ENCODE assay signal across 8 cellular contexts in the genomic region with DNA sequence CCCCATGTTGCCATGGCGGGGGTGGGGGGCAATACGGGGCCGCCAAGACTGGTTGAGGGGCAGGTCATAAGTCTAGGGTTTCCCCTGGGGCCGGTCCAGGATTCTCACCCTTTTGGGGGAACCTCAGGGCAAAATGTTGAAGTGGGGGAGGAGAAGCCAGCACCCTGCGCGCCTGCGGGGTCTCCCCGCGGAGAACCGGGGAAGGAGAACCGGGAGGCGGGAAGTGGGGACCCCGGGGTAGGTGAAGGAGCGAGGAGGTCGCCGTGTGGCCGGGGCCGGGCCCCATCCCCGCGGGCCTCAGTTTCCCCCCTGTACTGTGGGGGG. TPM values are rescaled to one million over a fixed set of nuclear protein-coding genes. Genes with fewer than 3 reads are reported as not detected.
A peak's percentile ranks its signal among the peaks of the same experiment; 100 is the strongest.
DNase-seq lines count a peak whose midpoint lies in the region; ATAC-seq, FAIRE-seq and TF ChIP-seq lines count a peak whose summit lies in the region.

No MANE protein-coding gene starts in this region.

- H3K79me2 ChIP-seq in H9 (ENCODE audit: insufficient read depth, low read length) (peaks cover 7% of the 10 kb centered on the region; the same call in 1 of the 2 replicates), astrocyte (ENCODE audit: insufficient read depth, low read length) (peaks cover 22% of the 10 kb centered on the region)

- H3K4me1 ChIP-seq in H9 (ENCODE audit: insufficient read depth, low read length) (peaks cover 6% of the 10 kb centered on the region; the same call in 1 of the 2 replicates), astrocyte (ENCODE audit: insufficient read depth, low read length) (peaks cover 15% of the 10 kb centered on the region), small intestine (ENCODE audit: control insufficient read depth in 2 of 2, insufficient read depth in 1 of 2, low read depth in 1 of 2, low read length in 1 of 2) (peaks cover 0 to 2% of the 10 kb centered on the region in 2 donors)

- H4K5ac ChIP-seq in H9 (ENCODE audit: insufficient read length, low read depth, low read length) = no peak overlapping the region

- H4K91ac ChIP-seq in H9 (ENCODE audit: insufficient read length, low read depth, low read length) = no peak overlapping the region

- H2AFZ ChIP-seq in H9 (ENCODE audit: low read length) (no peak overlapping the region), astrocyte (ENCODE audit: low read depth, low read length) (peak overlapping the region; percentile 34)

- no peaks in the 10 kb centered on the region for H3K27me3 Mint-ChIP-seq in H9 (ENCODE audit: low read depth)
- no peaks in the 10 kb centered on the region for H3K27me3 Mint-ChIP-seq in astrocyte (ENCODE audit: low read depth, unreplicated experiment)

- H3K27ac Mint-ChIP-seq in H9 = peak overlapping the region in 2 of 3 experiments; percentile 89 to 90; a peak in 4 of 7 replicates
- peak overlapping the region; percentile 77 for H3K27ac Mint-ChIP-seq in astrocyte (ENCODE audit: unreplicated experiment)

- H3K27ac ChIP-seq in H9 (ENCODE audit: insufficient read length, low read depth, low read length) = no peak overlapping the region
- no peak overlapping the region for H3K27ac ChIP-seq in astrocyte (ENCODE audit: low read depth, low read length)
- H3K27ac ChIP-seq in small intestine (ENCODE audit: low read depth in 1 of 2, low read length in 1 of 2) = peak overlapping the region in 1 of 2 donors; percentile 59

- no peak overlapping the region for H3K18ac ChIP-seq in H9 (ENCODE audit: insufficient read length, low read depth, low read length)

- no peak overlapping the region for H3K56ac ChIP-seq in H9 (ENCODE audit: insufficient read length, low read depth, low read length)

- no peak overlapping the region for H2BK15ac ChIP-seq in H9 (ENCODE audit: low read depth, low read length)

- peak overlapping the region; percentile 5; the same call in 1 of the 2 replicates for H3K14ac ChIP-seq in H9 (ENCODE audit: insufficient read depth, low read length)

- FAIRE-seq in astrocyte (lab: Jason Lieb, UNC) (no peak), small intestine (lab: Jason Lieb, UNC) (no peak)

- H2BK20ac ChIP-seq in H9 (ENCODE audit: low read depth, low read length, poor library complexity, severe bottlenecking) = no peak overlapping the region

- H3K27me3 ChIP-seq in H9 (ENCODE audit: insufficient read depth, low read length) (no peaks in the 10 kb centered on the region), astrocyte (ENCODE audit: insufficient read depth, low read length) (no peaks in the 10 kb centered on the region), small intestine (ENCODE audit: control insufficient read depth in 2 of 2, insufficient read depth in 2 of 2, low read length in 2 of 2) (peaks cover 0 to 6% of the 10 kb centered on the region in 2 donors)

- no peak overlapping the region for H3K23ac ChIP-seq in H9 (ENCODE audit: insufficient read length, low read depth, low read length)

- no peak overlapping the region for H3K4ac ChIP-seq in H9 (ENCODE audit: low read depth, low read length)

- no peak overlapping the region for H2AK5ac ChIP-seq in H9 (ENCODE audit: insufficient read length, low read length)

- no peaks in the 10 kb centered on the region for H3K36me3 ChIP-seq in astrocyte (ENCODE audit: insufficient read depth, low read length)
- no peaks in the 10 kb centered on the region for H3K36me3 ChIP-seq in small intestine (ENCODE audit: control insufficient read depth in 2 of 2, insufficient read depth in 2 of 2, low read length in 2 of 2)

- no peak overlapping the region for H2BK120ac ChIP-seq in H9 (ENCODE audit: low read depth, low read length, poor library complexity, severe bottlenecking)

- TF ChIP-seq CTCF in H9 (conservative IDR thresholded peaks at IDR 0.05) = no peak
- no peak for TF ChIP-seq CTCF in astrocyte (IDR thresholded peaks at IDR 0.05; ENCODE audit: insufficient read depth, low read depth, low read length)

- H3K4me3 Mint-ChIP-seq in H9 (peak overlapping the region; percentile 75 to 85), astrocyte (ENCODE audit: unreplicated experiment) (peak overlapping the region; percentile 85)

- no peak overlapping the region for H2BK5ac ChIP-seq in H9 (ENCODE audit: insufficient read length, low read length)

- H3K9me3 Mint-ChIP-seq in H9 (peaks cover 2 to 3% of the 10 kb centered on the region in 2 experiments; a peak in 3 of 5 replicates), astrocyte (ENCODE audit: unreplicated experiment) (peaks cover 2% of the 10 kb centered on the region)

- no peak overlapping the region for H3T11ph ChIP-seq in H9 (ENCODE audit: low read length)

- DNase-seq in H9 = no peak
- DNase-seq in astrocyte (ENCODE audit: low read depth) = no peak
- DNase-seq in small intestine = no peak
- no peak for DNase-seq in activated CD4-positive, alpha-beta T cell treated with anti-CD3 and anti-CD28 coated beads for 48 hours

- H3K79me1 ChIP-seq in H9 (ENCODE audit: insufficient read depth, low read depth, low read length, poor library complexity, severe bottlenecking) = no peaks in the 10 kb centered on the region

- peaks cover 32 to 45% of the 10 kb centered on the region in 2 experiments for H3K4me1 Mint-ChIP-seq in H9
- peaks cover 6% of the 10 kb centered on the region for H3K4me1 Mint-ChIP-seq in astrocyte (ENCODE audit: low read depth, unreplicated experiment)

- WGBS in H9 (ENCODE audit: extremely low coverage, insufficient read length, low lambda C conversion rate) = no CpG with 5 or more reads among the region's 20 CpGs
- 1 to 5% (median 2%) methylated on average over 18 to 20 of the region's 20 CpGs for WGBS in small intestine, 3 donors

- H3K9me3 ChIP-seq in H9 (ENCODE audit: control insufficient read depth, low read depth, low read length) = no peaks in the 10 kb centered on the region
- no peaks in the 10 kb centered on the region for H3K9me3 ChIP-seq in astrocyte (ENCODE audit: insufficient read depth, low read depth, low read length)
- no peaks in the 10 kb centered on the region for H3K9me3 ChIP-seq in iPS-18c (ENCODE audit: control insufficient read depth, insufficient read depth, low read length)
- no peaks in the 10 kb centered on the region for H3K9me3 ChIP-seq in small intestine (ENCODE audit: control insufficient read depth, low read depth)

- ATAC-seq in GM19324 (IDR thresholded peaks at IDR 0.05; ENCODE audit: low FRiP score, unreplicated experiment) (no peak), GM21526 (IDR thresholded peaks at IDR 0.05; ENCODE audit: low FRiP score, unreplicated experiment) (no peak), HG02981 (IDR thresholded peaks at IDR 0.05; ENCODE audit: unreplicated experiment) (no peak)

- H3K23me2 ChIP-seq in H9 (ENCODE audit: insufficient read length, low read depth, low read length, poor library complexity, severe bottlenecking) = peaks cover 11% of the 10 kb centered on the region

- H4K20me1 ChIP-seq in H9 (ENCODE audit: control insufficient read depth, insufficient read depth, insufficient read length) (no peaks in the 10 kb centered on the region), astrocyte (ENCODE audit: insufficient read depth, low read length) (no peaks in the 10 kb centered on the region)

- H3K36me3 Mint-ChIP-seq in H9 (ENCODE audit: insufficient read depth in 1 of 3, low read depth in 3 of 3) (no peaks in the 10 kb centered on the region; a peak in 2 of 7 replicates), astrocyte (ENCODE audit: low read depth, unreplicated experiment) (no peaks in the 10 kb centered on the region)

- no peak overlapping the region for H3K9ac ChIP-seq in H9 (ENCODE audit: extremely low read depth, insufficient read length, low read length)
- no peak overlapping the region for H3K9ac ChIP-seq in astrocyte (ENCODE audit: low read length)

- H3K4me3 ChIP-seq in astrocyte (ENCODE audit: insufficient read depth, low read depth, low read length) (peak overlapping the region; percentile 23), iPS-18c (ENCODE audit: insufficient read depth, low read depth, low read length) (peak overlapping the region; percentile 65), small intestine (ENCODE audit: low read depth in 1 of 2, low read length in 2 of 2) (peak overlapping the region; percentile 49 to 60)

- H4K8ac ChIP-seq in H9 (replicated peaks; ENCODE audit: insufficient read length, low read depth, low read length) = no peak overlapping the region

- H3K4me2 ChIP-seq in H9 (ENCODE audit: insufficient read depth, insufficient read length, low read length) (peak overlapping the region; percentile 35), astrocyte (ENCODE audit: low read length) (peak overlapping the region; percentile 75)

- H2BK12ac ChIP-seq in H9 (ENCODE audit: insufficient read length, low read depth, low read length) = no peak overlapping the region

RNA-seq across cellular contexts. Expression of a gene that starts 0.3 kb away (rescaled TPM):
- total RNA-seq in H9 (2021) (20.2 and 21.4 TPM in 2 replicates), astrocyte (14.2 and 15.7 TPM in 2 replicates)
- 10 to 100 TPM in 1 of 3 donors, 1 to 10 TPM in 2; 5.6 to 62.1 (median 7.8) TPM for polyA plus RNA-seq in small intestine
